ENCODE assay signal across 23 cellular contexts in the genomic region with DNA sequence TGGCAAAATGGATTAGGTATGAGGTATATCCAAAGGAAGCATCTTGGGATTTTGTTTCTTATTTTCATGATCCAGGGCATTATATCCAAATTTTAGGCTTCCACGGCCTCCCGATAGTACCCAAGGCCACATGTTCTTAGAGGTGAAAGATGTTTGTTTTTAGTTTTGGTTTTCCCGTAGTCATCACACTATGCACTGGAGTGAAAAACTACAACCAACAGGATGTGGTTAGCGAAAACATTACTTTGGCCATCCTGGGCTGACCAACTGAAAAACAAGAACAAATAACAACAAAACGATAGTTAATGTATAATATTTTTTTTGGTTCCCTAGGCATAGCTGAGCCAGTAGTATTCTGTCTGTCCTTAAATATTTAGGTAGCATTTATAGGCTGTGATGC.
DNase-seq lines count a peak whose midpoint lies in the region; ATAC-seq, FAIRE-seq and TF ChIP-seq lines count a peak whose summit lies in the region.
"Had no signal": no experiment of that assay in that cellular context is flagged by ENCODE, and none has a peak within 500 bp of the region (broad histone marks: within the 10 kb centered on the region; RNA-seq: fewer than 3 reads in every experiment).

No MANE protein-coding gene starts in this region.

- RAD21 ChIA-PET in GM12878 (lab: Charles Lee; ENCODE audit: unreplicated experiment), result no interaction called here

- no peaks in the 10 kb centered on the region for H3K4me1 ChIP-seq in GM12878 (ENCODE audit: control insufficient read depth, insufficient read depth, low read length)
- H3K4me1 ChIP-seq: A549, Caco-2 had no signal

- DNase-seq in GM12865 (ENCODE audit: low read depth) (peak; percentile 16), GM12878 (ENCODE audit: low read depth, low spot score) (no peak), head of caudate nucleus (no peak), DMS153 (lab: John Stamatoyannopoulos, UW) (no peak)
- DNase-seq: AML-193; Caco-2; Calu3; CD4-positive, alpha-beta T cell; CD8-positive, alpha-beta T cell; DMS53; DMS79; DND-41; EL; GDM1 had no signal

- BruUV-seq in GM12878 (replicated peaks; lab: Mats Ljungman, UMichigan), result no TSS peak

- no peak overlapping the region for H2AFZ ChIP-seq in GM12878 (ENCODE audit: control insufficient read depth, low read depth, low read length)

- H3K27ac ChIP-seq in GM12878 (ENCODE audit: control insufficient read depth, insufficient read depth), result no peak overlapping the region
- H3K27ac ChIP-seq: 22Rv1; A549; BLaER1 treated with 17β-estradiol and CSF1 and Interleukin-3, amounts not matched to agents 10 nM and 100 nM; C4-2B had no signal

- no peaks in the 10 kb centered on the region for H3K79me2 ChIP-seq in GM12878 (ENCODE audit: control insufficient read depth, insufficient read depth, low read length)

- no peak for TF ChIP-seq POLR2A in GM12878 (IDR thresholded peaks at IDR 0.05; ENCODE audit: low read depth, low read length)

- H4K20me1 ChIP-seq in GM12878 (ENCODE audit: control insufficient read depth, insufficient read depth), result no peaks in the 10 kb centered on the region
- H4K20me1 ChIP-seq: BLaER1 treated with 17β-estradiol and CSF1 and Interleukin-3, amounts not matched to agents 10 nM and 100 nM had no signal

- in situ Hi-C loops in GM12878 (cut with MboI), result no loop called here

- TF ChIP-seq CTCF in GM12865 (IDR thresholded peaks at IDR 0.05; ENCODE audit: insufficient read depth, low read depth, low read length, missing control alignments) (no peak), GM12878 (IDR thresholded peaks at IDR 0.05 in 2 of 3, conservative IDR thresholded peaks at IDR 0.05 in 1 of 3; ENCODE audit: control insufficient read depth in 2 of 3, extremely low read depth in 1 of 3, insufficient read depth in 1 of 3, low read depth in 3 of 3, low read length in 3 of 3) (no peak)

- no peak for FAIRE-seq in GM12878 (lab: Jason Lieb, UNC)
- FAIRE-seq: A549, D721Med, GM12892, GM18507 had no signal

- POLR2A ChIA-PET in GM12878 (lab: Charles Lee), result no interaction called here

- no peaks in the 10 kb centered on the region for H3K36me3 ChIP-seq in GM12878 (ENCODE audit: control insufficient read depth in 2 of 2, insufficient read depth in 2 of 2, low read length in 1 of 2)
- H3K36me3 ChIP-seq: BLaER1 treated with 17β-estradiol and CSF1 and Interleukin-3, amounts not matched to agents 10 nM and 100 nM had no signal

- TF ChIP-seq EP300 in GM12878 (IDR thresholded peaks at IDR 0.05; ENCODE audit: borderline replicate concordance in 1 of 2, control insufficient read depth in 1 of 2, low read depth in 2 of 2, low read length in 2 of 2), result no peak

- H3K4me3 ChIP-seq in GM12865 (ENCODE audit: low read depth, low read length) (no peak overlapping the region), GM12878 (no peak overlapping the region)
- H3K4me3 ChIP-seq: A549; BLaER1 treated with 17β-estradiol and CSF1 and Interleukin-3, amounts not matched to agents 10 nM and 100 nM had no signal

- ATAC-seq in GM19324 (IDR thresholded peaks at IDR 0.05; ENCODE audit: low FRiP score, unreplicated experiment), result peak; percentile 47
- ATAC-seq in GM12878, result peak; percentile 59
- ATAC-seq in GM18861 (IDR thresholded peaks at IDR 0.05; ENCODE audit: unreplicated experiment), result no peak
- ATAC-seq: A549; CD8-positive, alpha-beta T cell had no signal

- H3K27me3 ChIP-seq in GM12878 (replicated peaks in 1 of 2; ENCODE audit: control insufficient read depth in 2 of 2, insufficient read depth in 2 of 2, low read length in 1 of 2), result no peaks in the 10 kb centered on the region
- H3K27me3 ChIP-seq: BLaER1 treated with 17β-estradiol and CSF1 and Interleukin-3, amounts not matched to agents 10 nM and 100 nM had no signal

- intact Hi-C loops in GM12878 (cut with micrococcal nuclease; ENCODE audit: unreplicated experiment) (no loop called here), head of caudate nucleus (cut with DNase I) (no loop called here)

- no peak overlapping the region for H3K4me2 ChIP-seq in GM12878 (ENCODE audit: control insufficient read depth, insufficient read depth)
- H3K4me2 ChIP-seq: A549 had no signal

- no peak overlapping the region for H3K9ac ChIP-seq in GM12878 (ENCODE audit: control insufficient read depth, insufficient read depth, low read length)
- H3K9ac ChIP-seq: BLaER1 treated with 17β-estradiol and CSF1 and Interleukin-3, amounts not matched to agents 10 nM and 100 nM had no signal

- WGBS in GM12878 (ENCODE audit: insufficient coverage, insufficient replicate concordance, low lambda C conversion rate, missing lambda C conversion rate), result 26% methylated on average over 5 of the region's 5 CpGs

- TF ChIP-seq RAD21 in GM12878 (IDR thresholded peaks at IDR 0.05; ENCODE audit: insufficient read depth, low read depth, low read length), result no peak

- SMC1A ChIA-PET in GM12878 (lab: Charles Lee; ENCODE audit: uncharacterized antibody, unreplicated experiment), result interaction anchor here (1.4 kb wide), 1 partner anchor 21 kb away, joined by 4 read pairs; no protein-coding TSS in a partner anchor

- CTCF ChIA-PET in GM12878 (lab: Yijun Ruan, JAX), result no interaction called here

- H3K9me3 ChIP-seq in GM12878 (replicated peaks; ENCODE audit: control insufficient read depth, insufficient read depth, low read length), result no peaks in the 10 kb centered on the region
- H3K9me3 ChIP-seq: A549; BLaER1 treated with 17β-estradiol and CSF1 and Interleukin-3, amounts not matched to agents 10 nM and 100 nM; Caco-2 had no signal

TF ChIP-seq in GM12878, 131 proteins besides CTCF, POLR2A, EP300 and RAD21:
- no peak for TF ChIP-seq ZNF217 (IDR thresholded peaks at IDR 0.05)
- no peak for TF ChIP-seq NBN (IDR thresholded peaks at IDR 0.05)
- TF ChIP-seq JUNB (IDR thresholded peaks at IDR 0.05), result no peak
- TF ChIP-seq SIN3A (IDR thresholded peaks at IDR 0.05; ENCODE audit: low read depth, low read length), result no peak
- TF ChIP-seq STAT3 (IDR thresholded peaks at IDR 0.05; ENCODE audit: low read depth, low read length), result no peak
- TF ChIP-seq MXI1 (IDR thresholded peaks at IDR 0.05; ENCODE audit: low read depth, low read length), result no peak
- no peak for TF ChIP-seq KDM1A (IDR thresholded peaks at IDR 0.05; ENCODE audit: borderline replicate concordance)
- no peak for TF ChIP-seq MTA2 (IDR thresholded peaks at IDR 0.05; ENCODE audit: low read depth)
- no peak for TF ChIP-seq ESRRA (IDR thresholded peaks at IDR 0.05; ENCODE audit: low read length)
- TF ChIP-seq ZNF384 (IDR thresholded peaks at IDR 0.05; ENCODE audit: borderline replicate concordance, low read depth, low read length), result no peak
- TF ChIP-seq, protein P1, sequence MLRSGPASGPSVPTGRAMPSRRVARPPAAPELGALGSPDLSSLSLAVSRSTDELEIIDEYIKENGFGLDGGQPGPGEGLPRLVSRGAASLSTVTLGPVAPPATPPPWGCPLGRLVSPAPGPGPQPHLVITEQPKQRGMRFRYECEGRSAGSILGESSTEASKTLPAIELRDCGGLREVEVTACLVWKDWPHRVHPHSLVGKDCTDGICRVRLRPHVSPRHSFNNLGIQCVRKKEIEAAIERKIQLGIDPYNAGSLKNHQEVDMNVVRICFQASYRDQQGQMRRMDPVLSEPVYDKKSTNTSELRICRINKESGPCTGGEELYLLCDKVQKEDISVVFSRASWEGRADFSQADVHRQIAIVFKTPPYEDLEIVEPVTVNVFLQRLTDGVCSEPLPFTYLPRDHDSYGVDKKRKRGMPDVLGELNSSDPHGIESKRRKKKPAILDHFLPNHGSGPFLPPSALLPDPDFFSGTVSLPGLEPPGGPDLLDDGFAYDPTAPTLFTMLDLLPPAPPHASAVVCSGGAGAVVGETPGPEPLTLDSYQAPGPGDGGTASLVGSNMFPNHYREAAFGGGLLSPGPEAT (IDR thresholded peaks at IDR 0.05; ENCODE audit: low read depth), result no peak
- no peak for TF ChIP-seq EGR1 (IDR thresholded peaks at IDR 0.05; ENCODE audit: borderline replicate concordance in 1 of 2, low read depth in 2 of 2, low read length in 2 of 2)
- no peak for TF ChIP-seq LARP7 (IDR thresholded peaks at IDR 0.05)
- no peak for TF ChIP-seq KLF5 (IDR thresholded peaks at IDR 0.05; ENCODE audit: partially characterized antibody)
- TF ChIP-seq GATAD2B (conservative IDR thresholded peaks at IDR 0.05; ENCODE audit: low read depth), result no peak
